8 cellular contexts compared by ENCODE assay signal in genomic region chr1:100933555-100933954, GRCh38. TPM values are rescaled to one million over a fixed set of nuclear protein-coding genes. Genes with fewer than 3 reads are reported as not detected.
DNase-seq lines count a peak whose midpoint lies in the region; ATAC-seq and TF ChIP-seq lines count a peak whose summit lies in the region.
"Not testable (repeated sequence)": the region's sequence is repeated elsewhere in the genome, so short reads cannot be mapped to it uniquely, and the experiment has no call there.

No MANE protein-coding gene starts in this region.

- POLR2A ChIA-PET in CD4-positive, alpha-beta memory T cell (lab: Charles Lee; ENCODE audit: partially characterized antibody) = interaction anchor here (2.0 kb wide), 1 partner anchor 16 kb away, joined by 13 read pairs; no protein-coding TSS in a partner anchor
- POLR2A ChIA-PET in HEK293 (lab: Yijun Ruan, JAX); activated CD8-positive, alpha-beta T cell treated with anti-CD3 and anti-CD28 coated beads for 36 hours (lab: Charles Lee): not testable (repeated sequence)

- H3K4me3 ChIP-seq in CD4-positive, alpha-beta memory T cell (ENCODE audit: low read length in 2 of 2); HEK293 (ENCODE audit: low read depth, low read length): not testable (repeated sequence)

- peaks cover 61 to 65% of the 10 kb centered on the region in 2 donors for H3K36me3 Mint-ChIP-seq in CD4-positive, alpha-beta memory T cell
- not testable (repeated sequence) for H3K36me3 Mint-ChIP-seq in T-helper 17 cell (ENCODE audit: low read depth); central memory CD8-positive, alpha-beta T cell (ENCODE audit: insufficient read depth); natural killer cell
- H3K36me3 Mint-ChIP-seq in activated CD8-positive, alpha-beta T cell treated with anti-CD3 and anti-CD28 coated beads for 36 hours (ENCODE audit: low read depth) = peaks cover 81% of the 10 kb centered on the region
- peaks cover 50% of the 10 kb centered on the region for H3K36me3 Mint-ChIP-seq in activated naive CD4-positive, alpha-beta T cell treated with anti-CD3 and anti-CD28 coated beads, Interleukin-2, amount 50 U/mL, for 24 hours
- peaks cover 22 to 46% (median 40%) of the 10 kb centered on the region in 3 donors for H3K36me3 Mint-ChIP-seq in immature natural killer cell

- peaks cover 0 to 34% (median 16%) of the 10 kb centered on the region in 8 donors for H3K9me3 Mint-ChIP-seq in CD4-positive, alpha-beta memory T cell
- peaks cover 21% of the 10 kb centered on the region for H3K9me3 Mint-ChIP-seq in activated CD8-positive, alpha-beta T cell treated with anti-CD3 and anti-CD28 coated beads for 36 hours
- H3K9me3 Mint-ChIP-seq in activated naive CD4-positive, alpha-beta T cell treated with anti-CD3 and anti-CD28 coated beads, Interleukin-2, amount 50 U/mL, for 24 hours; central memory CD8-positive, alpha-beta T cell; immature natural killer cell; natural killer cell: not testable (repeated sequence)

- not testable (repeated sequence) for TF ChIP-seq CTCF in HEK293 (tag by site-specific recombination; IDR thresholded peaks at IDR 0.05); activated CD8-positive, alpha-beta T cell treated with anti-CD3 and anti-CD28 coated beads for 36 hours (IDR thresholded peaks at IDR 0.05); natural killer cell (IDR thresholded peaks at IDR 0.05)

- intact Hi-C loops in CD4-positive, alpha-beta memory T cell (cut with micrococcal nuclease); activated CD8-positive, alpha-beta T cell treated with anti-CD3 and anti-CD28 coated beads for 36 hours (cut with micrococcal nuclease); natural killer cell (cut with micrococcal nuclease): not testable (repeated sequence)

- not testable (repeated sequence) for H3K27me3 ChIP-seq in CD4-positive, alpha-beta memory T cell (ENCODE audit: insufficient read depth, low read length)

- DNase-seq in CD4-positive, alpha-beta memory T cell; T-helper 17 cell; activated CD8-positive, alpha-beta T cell treated with anti-CD3 and anti-CD28 coated beads for 36 hours; central memory CD8-positive, alpha-beta T cell (ENCODE audit: low spot score in 2 of 2); immature natural killer cell; natural killer cell: not testable (repeated sequence)

- peak overlapping the region; percentile 7 for H3K27ac ChIP-seq in CD4-positive, alpha-beta memory T cell (ENCODE audit: low read depth, low read length)
- not testable (repeated sequence) for H3K27ac ChIP-seq in HEK293 (ENCODE audit: extremely low read depth, low read depth, low read length)

- peak overlapping the region; percentile 43 to 90 (median 67) for H3K27ac Mint-ChIP-seq in CD4-positive, alpha-beta memory T cell
- peak overlapping the region; percentile 91 for H3K27ac Mint-ChIP-seq in T-helper 17 cell
- peak overlapping the region; percentile 46 for H3K27ac Mint-ChIP-seq in activated CD8-positive, alpha-beta T cell treated with anti-CD3 and anti-CD28 coated beads for 36 hours
- peak overlapping the region; percentile 38 for H3K27ac Mint-ChIP-seq in activated naive CD4-positive, alpha-beta T cell treated with anti-CD3 and anti-CD28 coated beads, Interleukin-2, amount 50 U/mL, for 24 hours
- peak overlapping the region; percentile 72 for H3K27ac Mint-ChIP-seq in central memory CD8-positive, alpha-beta T cell (ENCODE audit: low read depth)
- H3K27ac Mint-ChIP-seq in immature natural killer cell = peak overlapping the region in 4 of 6 donors; percentile 23 to 58 (median 34)
- peak overlapping the region; percentile 49 to 68 for H3K27ac Mint-ChIP-seq in natural killer cell

- peaks cover 68% of the 10 kb centered on the region for H3K4me1 ChIP-seq in CD4-positive, alpha-beta memory T cell (ENCODE audit: insufficient read depth, low read length)
- not testable (repeated sequence) for H3K4me1 ChIP-seq in HEK293 (ENCODE audit: control insufficient read depth, insufficient read depth, low read length)

- CTCF ChIA-PET in CD4-positive, alpha-beta memory T cell (lab: Charles Lee; ENCODE audit: partially characterized antibody) = interaction anchor here (0.7 to 1.7 kb wide), 7 partner anchors 12 to 355 kb away, joined by 3 to 7 read pairs (median 4); no protein-coding TSS in a partner anchor
- CTCF ChIA-PET in HEK293 (lab: Yijun Ruan, JAX) = interaction anchor here (1.5 kb wide), 1 partner anchor 10 kb away, joined by 6 read pairs; no protein-coding TSS in a partner anchor
- CTCF ChIA-PET in activated CD8-positive, alpha-beta T cell treated with anti-CD3 and anti-CD28 coated beads for 36 hours (lab: Charles Lee) = interaction anchor here (0.6 to 1.7 kb wide), 2 partner anchors 91 to 355 kb away, joined by 3 to 4 read pairs; no protein-coding TSS in a partner anchor

- H3K9me3 ChIP-seq in CD4-positive, alpha-beta memory T cell (ENCODE audit: control insufficient read depth in 1 of 2, low read length in 2 of 2); HEK293 (ENCODE audit: control insufficient read depth, insufficient read depth, low read depth, low read length); T-helper 17 cell (ENCODE audit: control insufficient read depth, low read length, poor library complexity, severe bottlenecking): not testable (repeated sequence)

- H3K4me3 Mint-ChIP-seq in CD4-positive, alpha-beta memory T cell = peak overlapping the region in 1 of 8 donors; percentile 52
- H3K4me3 Mint-ChIP-seq in T-helper 17 cell = peak overlapping the region; percentile 41
- not testable (repeated sequence) for H3K4me3 Mint-ChIP-seq in activated CD8-positive, alpha-beta T cell treated with anti-CD3 and anti-CD28 coated beads for 36 hours; activated naive CD4-positive, alpha-beta T cell treated with anti-CD3 and anti-CD28 coated beads, Interleukin-2, amount 50 U/mL, for 24 hours; central memory CD8-positive, alpha-beta T cell; immature natural killer cell; natural killer cell

- ATAC-seq in T-helper 17 cell; activated CD8-positive, alpha-beta T cell treated with anti-CD3 and anti-CD28 coated beads for 36 hours; central memory CD8-positive, alpha-beta T cell (replicated peaks; ENCODE audit: extremely low read depth, poor library complexity, severe bottlenecking); natural killer cell: not testable (repeated sequence)

- not testable (repeated sequence) for H3K36me3 ChIP-seq in CD4-positive, alpha-beta memory T cell (ENCODE audit: insufficient read depth, low read length)
- H3K36me3 ChIP-seq in HEK293 (ENCODE audit: control insufficient read depth in 2 of 2, insufficient read depth in 1 of 2, low read length in 2 of 2) = peaks cover 5 to 17% of the 10 kb centered on the region in 2 experiments

- peaks cover 47 to 84% (median 61%) of the 10 kb centered on the region in 4 donors for H3K4me1 Mint-ChIP-seq in CD4-positive, alpha-beta memory T cell
- H3K4me1 Mint-ChIP-seq in T-helper 17 cell (peaks cover 26% of the 10 kb centered on the region), immature natural killer cell (peaks cover 35 to 44% of the 10 kb centered on the region in 2 donors), natural killer cell (peaks cover 45 to 54% of the 10 kb centered on the region in 2 donors)
- peaks cover 54% of the 10 kb centered on the region for H3K4me1 Mint-ChIP-seq in activated CD8-positive, alpha-beta T cell treated with anti-CD3 and anti-CD28 coated beads for 36 hours (ENCODE audit: low read depth)
- H3K4me1 Mint-ChIP-seq in activated naive CD4-positive, alpha-beta T cell treated with anti-CD3 and anti-CD28 coated beads, Interleukin-2, amount 50 U/mL, for 24 hours = peaks cover 82% of the 10 kb centered on the region
- peaks cover 41% of the 10 kb centered on the region for H3K4me1 Mint-ChIP-seq in central memory CD8-positive, alpha-beta T cell

- H3K27me3 Mint-ChIP-seq in CD4-positive, alpha-beta memory T cell; T-helper 17 cell; activated CD8-positive, alpha-beta T cell treated with anti-CD3 and anti-CD28 coated beads for 36 hours; activated naive CD4-positive, alpha-beta T cell treated with anti-CD3 and anti-CD28 coated beads, Interleukin-2, amount 50 U/mL, for 24 hours; central memory CD8-positive, alpha-beta T cell; immature natural killer cell (ENCODE audit: low read depth in 3 of 3); natural killer cell (ENCODE audit: low read depth in 2 of 2): not testable (repeated sequence)

TF ChIP-seq in HEK293, 187 proteins besides CTCF, POLR2A, EP300 and RAD21 (continues in another document):
- TF ChIP-seq ZNF202 (tag by site-specific recombination; IDR thresholded peaks at IDR 0.05; ENCODE audit: borderline replicate concordance) (peak; percentile 50; the same call in 1 of the 2 replicates), ZNF580 (tag by site-specific recombination; IDR thresholded peaks at IDR 0.05) (peak; percentile 56; the same call in 1 of the 2 replicates)

RNA-seq across cellular contexts. Expression of gene SLC30A7, which starts 37.7 kb away (rescaled TPM):
- total RNA-seq in CD4-positive, alpha-beta memory T cell = 10 to 100 TPM; 54.9 TPM
- polyA plus RNA-seq in CD4-positive, alpha-beta memory T cell = 10 to 100 TPM; 11.3 to 14.5 TPM
- total RNA-seq in T-helper 17 cell = 10 to 100 TPM; 26.3 to 34.5 TPM
- total RNA-seq in activated CD8-positive, alpha-beta T cell treated with anti-CD3 and anti-CD28 coated beads for 36 hours = 10 to 100 TPM; 32.0 to 36.1 TPM
- 10 to 100 TPM; 12.3 to 18.2 (median 14.6) TPM for polyA plus RNA-seq in immature natural killer cell
- total RNA-seq in natural killer cell = 10 to 100 TPM; 27.7 to 38.8 (median 36.2) TPM

RNA-seq across cellular contexts. Expression of gene EXTL2, which starts 38.9 kb away (rescaled TPM):
- 1 to 10 TPM; 2.5 to 4.2 TPM for total RNA-seq in CD4-positive, alpha-beta memory T cell
- polyA plus RNA-seq in CD4-positive, alpha-beta memory T cell = 1 to 10 TPM; 1.5 to 2.6 TPM
- total RNA-seq in T-helper 17 cell (1 to 10 TPM in 1 of 2 donors, under 1 TPM in 1; 0.85 to 1.4 TPM), natural killer cell (1 to 10 TPM; 3.5 to 5.8 (median 3.9) TPM)
- total RNA-seq in activated CD8-positive, alpha-beta T cell treated with anti-CD3 and anti-CD28 coated beads for 36 hours = 1 to 10 TPM; 4.1 to 5.7 TPM
- polyA plus RNA-seq in immature natural killer cell = 1 to 10 TPM; 5.2 to 9.9 (median 8.4) TPM

Comparison
In these comparisons a context has a peak if more than half of its experiments do, and no peak if none do; other contexts are left out.
1. H3K27ac Mint-ChIP-seq: peak in every context shown above with its lines; median percentile 91 in T-helper 17 cell; 72 in central memory CD8-positive, alpha-beta T cell; 67 in CD4-positive, alpha-beta memory T cell; 58 in natural killer cell; 46 in activated CD8-positive, alpha-beta T cell treated with anti-CD3 and anti-CD28 coated beads for 36 hours; 38 in activated naive CD4-positive, alpha-beta T cell treated with anti-CD3 and anti-CD28 coated beads, Interleukin-2, amount 50 U/mL, for 24 hours; 34 in immature natural killer cell.